9 cellular contexts compared by ENCODE assay signal in genomic region chr3:99638244-99638948, GRCh38. TPM values are rescaled to one million over a fixed set of nuclear protein-coding genes. Genes with fewer than 3 reads are reported as not detected.
DNase-seq lines count a peak whose midpoint lies in the region; ATAC-seq and TF ChIP-seq lines count a peak whose summit lies in the region.
"Had no signal": no experiment of that assay in that cellular context is flagged by ENCODE, and none has a peak within 500 bp of the region (broad histone marks: within the 10 kb centered on the region; RNA-seq: fewer than 3 reads in every experiment).

Gene COL8A1, plus strand, starts transcription at chr3:99638594. Its CDS starts 152,089 bp downstream, at chr3:99790683.

- ATAC-seq in HG03175 (IDR thresholded peaks at IDR 0.05; ENCODE audit: unreplicated experiment): no peak

- no peak within 1 kb of the TSS for H3K27ac ChIP-seq in CD4-positive, alpha-beta memory T cell (ENCODE audit: low read depth, low read length)
- H3K27ac ChIP-seq in mesodermal cell (ENCODE audit: low read depth, low read length, severe bottlenecking): peak within 1 kb of the TSS; percentile 92
- H3K27ac ChIP-seq: HL-60 had no signal

- peaks cover 4% of the 10 kb centered on the region for H3K27me3 ChIP-seq in CD4-positive, alpha-beta memory T cell (ENCODE audit: insufficient read depth, low read length)

- H3K36me3 Mint-ChIP-seq in CD4-positive, alpha-beta memory T cell: no peaks in the 10 kb centered on the region
- no peaks in the 10 kb centered on the region for H3K36me3 Mint-ChIP-seq in endothelial cell (ENCODE audit: low read depth, unreplicated experiment)

- H3K9me3 Mint-ChIP-seq in CD4-positive, alpha-beta memory T cell: peaks cover 0 to 3% (median 0%) of the 10 kb centered on the region in 8 donors
- no peaks in the 10 kb centered on the region for H3K9me3 Mint-ChIP-seq in endothelial cell (ENCODE audit: unreplicated experiment)

- no peak for DNase-seq in CD4-positive, alpha-beta memory T cell
- DNase-seq in NCI-H460 (ENCODE audit: extremely low read depth, low read depth) (peak; percentile 65), endothelial cell (ENCODE audit: low spot score) (peak; percentile 28), globus pallidus (ENCODE audit: low spot score) (no peak), GM10248 (ENCODE audit: extremely low spot score) (no peak), GOT3 (lab: John Stamatoyannopoulos, UW) (no peak)

- no peaks in the 10 kb centered on the region for H3K4me1 ChIP-seq in CD4-positive, alpha-beta memory T cell (ENCODE audit: insufficient read depth, low read length)
- H3K4me1 ChIP-seq in mesodermal cell (ENCODE audit: control insufficient read depth, insufficient read depth, low read length, poor library complexity, severe bottlenecking): peaks cover 43% of the 10 kb centered on the region

- H3K4me3 ChIP-seq in CD4-positive, alpha-beta memory T cell (ENCODE audit: low read length in 2 of 2): no peak within 1 kb of the TSS
- peak within 1 kb of the TSS; percentile 46 for H3K4me3 ChIP-seq in mesodermal cell (ENCODE audit: extremely low read depth, insufficient read depth, low read length, poor library complexity, severe bottlenecking)

- WGBS in mesodermal cell (ENCODE audit: insufficient coverage in 2 of 2), 2 experiments: 2 to 3% methylated on average over 13 to 14 of the region's 24 CpGs

- no peaks in the 10 kb centered on the region for H3K36me3 ChIP-seq in CD4-positive, alpha-beta memory T cell (ENCODE audit: insufficient read depth, low read length)
- no peaks in the 10 kb centered on the region for H3K36me3 ChIP-seq in mesodermal cell (ENCODE audit: control insufficient read depth, insufficient read depth, low read length)

- TF ChIP-seq CTCF in endothelial cell (IDR thresholded peaks at IDR 0.05; ENCODE audit: unreplicated experiment) (no peak), GM10248 (IDR thresholded peaks at IDR 0.05; ENCODE audit: control extremely low read depth, extremely low read depth, low read depth, missing control alignments) (no peak)

- H3K4me1 Mint-ChIP-seq in CD4-positive, alpha-beta memory T cell: peaks cover 10 to 15% (median 13%) of the 10 kb centered on the region in 4 donors
- H3K4me1 Mint-ChIP-seq in endothelial cell (ENCODE audit: unreplicated experiment): peaks cover 12% of the 10 kb centered on the region

- POLR2A ChIA-PET in CD4-positive, alpha-beta memory T cell (lab: Charles Lee; ENCODE audit: partially characterized antibody): no interaction called here
- POLR2A ChIA-PET in GM10248 (lab: Yijun Ruan, JAX): no interaction called here

- CTCF ChIA-PET in CD4-positive, alpha-beta memory T cell (lab: Charles Lee; ENCODE audit: partially characterized antibody): no interaction called here
- CTCF ChIA-PET in GM10248 (lab: Yijun Ruan, JAX): interaction anchor here (0.8 to 1.3 kb wide), 4 partner anchors 9 to 18 kb away, joined by 3 to 5 read pairs (median 3); no protein-coding TSS in a partner anchor

- no peaks in the 10 kb centered on the region for H3K9me3 ChIP-seq in CD4-positive, alpha-beta memory T cell (ENCODE audit: control insufficient read depth in 1 of 2, low read length in 2 of 2)
- no peaks in the 10 kb centered on the region for H3K9me3 ChIP-seq in mesodermal cell (ENCODE audit: control insufficient read depth, low read length)

- intact Hi-C loops in CD4-positive, alpha-beta memory T cell (cut with micrococcal nuclease): no loop called here

- peak within 1 kb of the TSS in 1 of 7 donors; percentile 17 for H3K27ac Mint-ChIP-seq in CD4-positive, alpha-beta memory T cell
- H3K27ac Mint-ChIP-seq in endothelial cell (ENCODE audit: unreplicated experiment): no peak within 1 kb of the TSS

- H3K4me3 Mint-ChIP-seq in CD4-positive, alpha-beta memory T cell: peak within 1 kb of the TSS in 7 of 8 donors; percentile 45 to 88 (median 68)
- peak within 1 kb of the TSS; percentile 95 for H3K4me3 Mint-ChIP-seq in endothelial cell (ENCODE audit: unreplicated experiment)

- H3K27me3 Mint-ChIP-seq in CD4-positive, alpha-beta memory T cell: peaks cover 30 to 38% of the 10 kb centered on the region in 2 donors
- peaks cover 4% of the 10 kb centered on the region for H3K27me3 Mint-ChIP-seq in endothelial cell (ENCODE audit: unreplicated experiment)

RNA-seq across cellular contexts. Expression of gene COL8A1, which starts in this region (rescaled TPM):
- not detected for total RNA-seq in CD4-positive, alpha-beta memory T cell
- polyA plus RNA-seq in CD4-positive, alpha-beta memory T cell: not detected
- 179 TPM in 2 replicates for total RNA-seq in NCI-H460 (2014; rRNA removed; shearing (Covaris generic))
- polyA plus RNA-seq in NCI-H460 (2014; cell fraction: nucleus; rRNA removed): 168 and 209 TPM in 2 replicates
- 5.6 TPM for total RNA-seq in endothelial cell (ENCODE audit: unreplicated experiment)
- polyA plus RNA-seq in mesodermal cell (2013, experiment 1 of 2): 29.2 TPM
- polyA plus RNA-seq in mesodermal cell (2013, experiment 2 of 2): 21.6 TPM

Comparison
In these comparisons a context has a peak if more than half of its experiments do, and no peak if none do; other contexts are left out.
1. RNA of gene COL8A1 (total RNA-seq): 179 TPM in NCI-H460; 5.6 TPM in endothelial cell (single experiment) and not detected in CD4-positive, alpha-beta memory T cell; every median in the first group is over 10 times any median in the second.
2. DNase-seq: peak in NCI-H460 (single experiment) and endothelial cell (single experiment); none in CD4-positive, alpha-beta memory T cell (0 of 5), globus pallidus (single experiment), GM10248 (single experiment) and GOT3 (single experiment).